13 cellular contexts compared by ENCODE assay signal in the genomic region with DNA sequence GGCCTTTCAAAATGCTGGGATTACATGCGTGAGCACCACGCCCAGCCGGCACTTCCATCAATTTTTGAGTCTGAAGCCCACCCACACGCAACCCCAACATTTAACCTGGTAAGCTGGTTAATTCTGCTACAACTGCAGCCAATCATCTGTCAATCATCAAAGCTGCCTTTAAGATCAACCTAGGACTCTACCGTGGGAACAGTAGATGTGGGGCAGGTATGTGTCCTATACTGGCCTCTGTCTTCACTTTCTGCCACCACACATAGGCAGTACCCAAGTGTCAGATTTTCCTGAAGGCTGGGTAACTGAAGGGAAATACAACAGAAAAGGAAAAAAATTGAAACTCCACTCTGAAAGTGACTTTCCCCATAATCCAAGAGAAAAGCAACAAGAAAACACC.
"Had no signal": no experiment of that assay in that cellular context is flagged by ENCODE, and none has a peak within 500 bp of the region (broad histone marks: within the 10 kb centered on the region; RNA-seq: fewer than 3 reads in every experiment).

No MANE protein-coding gene starts in this region.

- DNase-seq: activated gamma-delta T cell treated with Interleukin-2 at 50 U/mL for 16 hours; activated T-cell treated with anti-CD3 and anti-CD28 coated beads, Interleukin-2, amount 50 U/mL, for 48 hours; amygdala; left cardiac atrium; midbrain; right cardiac atrium; T-helper 17 cell had no signal

- H3K4me3 ChIP-seq: lung, smooth muscle cell had no signal

- H3K27ac Mint-ChIP-seq: stimulated activated effector memory CD8-positive, alpha-beta T cell treated with anti-CD3 and anti-CD28 coated beads, Interleukin-12 subunit alpha, Interleukin-12 subunit beta, amount 100 ng/mL, for 72 hours; T-helper 17 cell had no signal

- H3K4me2 ChIP-seq: smooth muscle cell had no signal

- H3K9me3 Mint-ChIP-seq: stimulated activated effector memory CD8-positive, alpha-beta T cell treated with anti-CD3 and anti-CD28 coated beads, Interleukin-12 subunit alpha, Interleukin-12 subunit beta, amount 100 ng/mL, for 72 hours; type B pancreatic cell; WTC11 had no signal

- ATAC-seq: esophagus mucosa; left cardiac atrium; right cardiac atrium; stimulated activated effector memory CD8-positive, alpha-beta T cell treated with anti-CD3 and anti-CD28 coated beads, Interleukin-12 subunit alpha, Interleukin-12 subunit beta, amount 100 ng/mL, for 72 hours; T-helper 17 cell; WTC11 had no signal

- H3K4me3 Mint-ChIP-seq: stimulated activated effector memory CD8-positive, alpha-beta T cell treated with anti-CD3 and anti-CD28 coated beads, Interleukin-12 subunit alpha, Interleukin-12 subunit beta, amount 100 ng/mL, for 72 hours; T-helper 17 cell; type B pancreatic cell; WTC11 had no signal

- H3K36me3 Mint-ChIP-seq: WTC11 had no signal

- H3K27me3 Mint-ChIP-seq: T-helper 17 cell, type B pancreatic cell had no signal
